20 cellular contexts compared by ENCODE assay signal in the genomic region with DNA sequence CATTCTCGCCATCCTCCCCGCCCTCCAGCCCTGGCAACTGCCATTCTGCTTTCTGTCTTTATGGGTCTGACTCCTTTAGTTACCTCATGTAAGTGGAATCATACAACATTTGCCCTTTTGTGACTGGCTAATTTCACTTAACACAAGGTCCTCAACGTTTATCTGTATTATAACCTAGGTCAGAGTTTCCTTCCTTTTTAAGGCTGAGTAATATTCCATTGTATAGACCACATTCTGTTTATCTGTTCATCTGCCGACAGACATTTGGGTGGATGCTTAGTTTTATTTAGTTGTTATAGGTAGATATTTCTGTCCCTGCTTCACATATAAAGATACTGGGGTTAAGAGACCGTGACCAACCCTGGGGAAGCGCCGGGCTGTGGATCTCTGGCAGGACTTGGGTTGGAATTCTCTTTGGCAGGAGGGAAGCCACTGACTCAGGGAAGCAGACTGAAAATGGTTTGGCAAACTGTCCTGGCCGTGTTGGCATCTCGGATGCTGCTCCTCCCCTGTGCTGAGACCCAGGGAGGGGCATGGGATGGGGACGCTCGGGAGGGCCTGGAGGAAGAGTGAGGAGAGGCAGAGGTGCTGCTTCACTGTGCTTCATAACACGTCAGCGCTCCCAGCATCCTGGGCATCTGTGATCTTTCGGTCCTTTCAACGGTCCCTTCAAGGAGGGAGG. TPM values are rescaled to one million over a fixed set of nuclear protein-coding genes. Genes with fewer than 3 reads are reported as not detected.
DNase-seq lines count a peak whose midpoint lies in the region; ATAC-seq and TF ChIP-seq lines count a peak whose summit lies in the region.
"Had no signal": no experiment of that assay in that cellular context is flagged by ENCODE, and none has a peak within 500 bp of the region (broad histone marks: within the 10 kb centered on the region; RNA-seq: fewer than 3 reads in every experiment).

No MANE protein-coding gene starts in this region.

- H3K9me3 ChIP-seq in MG63 (no peaks in the 10 kb centered on the region), neuronal stem cell (replicated peaks in 1 of 2; ENCODE audit: control insufficient read depth in 2 of 2, insufficient read depth in 1 of 2, low read depth in 1 of 2, low read length in 2 of 2) (no peaks in the 10 kb centered on the region)
- H3K9me3 ChIP-seq: esophagus muscularis mucosa had no signal

- H2BK12ac ChIP-seq in neuronal stem cell (ENCODE audit: low read length), result no peak overlapping the region

- peaks cover 8% of the 10 kb centered on the region for H3K79me1 ChIP-seq in neuronal stem cell (ENCODE audit: low read depth, low read length)

- ATAC-seq in GM19467 (IDR thresholded peaks at IDR 0.05; ENCODE audit: unreplicated experiment), result no peak
- ATAC-seq: GM12878 had no signal

- H2BK5ac ChIP-seq in neuronal stem cell (ENCODE audit: low read length), result no peak overlapping the region

- no peak overlapping the region for H3K4ac ChIP-seq in neuronal stem cell (ENCODE audit: low read length)

- no peak overlapping the region for H2BK120ac ChIP-seq in neuronal stem cell (ENCODE audit: low read depth, low read length)

- H3K27me3 ChIP-seq in MG63 (no peaks in the 10 kb centered on the region), neuronal stem cell (ENCODE audit: control insufficient read depth in 3 of 3, insufficient read depth in 3 of 3, low read depth in 1 of 3, low read length in 3 of 3) (no peaks in the 10 kb centered on the region)
- H3K27me3 ChIP-seq: esophagus muscularis mucosa had no signal

- no peak overlapping the region for H2AFZ ChIP-seq in neuronal stem cell (ENCODE audit: low read length)
- H2AFZ ChIP-seq: parathyroid adenoma had no signal

- TF ChIP-seq CTCF in AG10803 (conservative IDR thresholded peaks at IDR 0.05; ENCODE audit: low read length) (no peak), coronary artery (IDR thresholded peaks at IDR 0.05) (no peak), GM20000 (IDR thresholded peaks at IDR 0.05; ENCODE audit: extremely low read depth, missing control alignments) (no peak)

- H3K18ac ChIP-seq in neuronal stem cell (ENCODE audit: low read length), result no peak overlapping the region

- no peak overlapping the region for H3K23ac ChIP-seq in neuronal stem cell (ENCODE audit: low read depth, low read length, poor library complexity)

- H3K4me3 ChIP-seq in AG10803 (ENCODE audit: low read length) (no peak overlapping the region), MG63 (no peak overlapping the region), coronary artery (no peak overlapping the region), neuronal stem cell (ENCODE audit: low read length in 2 of 2) (no peak overlapping the region)
- H3K4me3 ChIP-seq: esophagus muscularis mucosa, GM12878, lung had no signal

- peaks cover 15% of the 10 kb centered on the region for H3K36me3 ChIP-seq in MG63
- peaks cover 2 to 47% of the 10 kb centered on the region in 2 donors for H3K36me3 ChIP-seq in neuronal stem cell (replicated peaks in 1 of 2; ENCODE audit: control insufficient read depth in 2 of 2, insufficient read depth in 2 of 2, low read length in 2 of 2)

- no peak overlapping the region for H4K8ac ChIP-seq in neuronal stem cell (ENCODE audit: low read depth, low read length)

- H2AK5ac ChIP-seq in neuronal stem cell (ENCODE audit: low read depth, low read length), result peak overlapping the region; percentile 77

- peaks cover 0 to 13% of the 10 kb centered on the region in 2 donors for H3K4me1 ChIP-seq in neuronal stem cell (ENCODE audit: control insufficient read depth in 2 of 2, insufficient read depth in 1 of 2, low read depth in 1 of 2, low read length in 2 of 2)
- H3K4me1 ChIP-seq: parathyroid adenoma had no signal

- WGBS in neuronal stem cell (ENCODE audit: extremely low coverage in 2 of 2, insufficient read length in 2 of 2, insufficient replicate concordance in 1 of 2), 2 donors, result no CpG with 5 or more reads among the region's 15 CpGs

- H3K4me2 ChIP-seq in neuronal stem cell (ENCODE audit: insufficient read depth, low read length, poor library complexity, severe bottlenecking), result no peak overlapping the region

- H3K9ac ChIP-seq in neuronal stem cell (ENCODE audit: low read depth, low read length, poor library complexity), result peak overlapping the region; percentile 74
- H3K9ac ChIP-seq: parathyroid adenoma had no signal

- H3K27ac ChIP-seq in coronary artery, result peak overlapping the region; percentile 40 to 65
- H3K27ac ChIP-seq in neuronal stem cell (replicated peaks; ENCODE audit: low read length), result no peak overlapping the region
- H3K27ac ChIP-seq: esophagus muscularis mucosa, parathyroid adenoma had no signal

- no peak overlapping the region for H4K91ac ChIP-seq in neuronal stem cell (ENCODE audit: low read depth, low read length, poor library complexity)

- DNase-seq in AG10803 (ENCODE audit: low read depth) (peak; percentile 41), MG63 (peak; percentile 91), coronary artery (ENCODE audit: low spot score) (no peak), neuronal stem cell (ENCODE audit: low spot score) (no peak), DMS 273 treated with DMSO at 0.1 percent for 48 hours (lab: John Stamatoyannopoulos, UW) (no peak), GM20000 (ENCODE audit: low spot score) (no peak), LoVo (ENCODE audit: low spot score) (no peak)
- DNase-seq: activated CD4-positive, alpha-beta T cell treated with anti-CD3 and anti-CD28 coated beads for 4 hours; activated naive CD8-positive, alpha-beta T cell treated with anti-CD3 and anti-CD28 coated beads for 36 hours; DMS153; effector CD4-positive, alpha-beta T cell; GF-D8; NCI-H1092; NCI-H2081 treated with DMSO at 0.1 percent for 48 hours; SW 1271 had no signal

- no peak overlapping the region for H2BK15ac ChIP-seq in neuronal stem cell (ENCODE audit: low read length)

- H3K14ac ChIP-seq in neuronal stem cell (ENCODE audit: low read length), result no peak overlapping the region

RNA-seq across cellular contexts. Expression of a gene that starts 38.9 kb away (rescaled TPM):
- 3.3 and 30.8 TPM in 2 replicates for total RNA-seq in MG63 (2014; rRNA removed; shearing (Covaris generic); ENCODE audit: low replicate concordance)
- polyA plus RNA-seq in neuronal stem cell (2013, experiment 1 of 2), result 17.8 TPM
- polyA plus RNA-seq in neuronal stem cell (2013, experiment 2 of 2), result 18.8 TPM

Comparison
In these comparisons a context has a peak if more than half of its experiments do, and no peak if none do; other contexts are left out.
1. DNase-seq: peak in AG10803 (single experiment) and MG63 (single experiment); none in coronary artery (single experiment), neuronal stem cell (single experiment), DMS 273 treated with DMSO at 0.1 percent for 48 hours (single experiment), GM20000 (single experiment) and LoVo (single experiment).